ENCODE assay signal across 8 cellular contexts in the genomic region with DNA sequence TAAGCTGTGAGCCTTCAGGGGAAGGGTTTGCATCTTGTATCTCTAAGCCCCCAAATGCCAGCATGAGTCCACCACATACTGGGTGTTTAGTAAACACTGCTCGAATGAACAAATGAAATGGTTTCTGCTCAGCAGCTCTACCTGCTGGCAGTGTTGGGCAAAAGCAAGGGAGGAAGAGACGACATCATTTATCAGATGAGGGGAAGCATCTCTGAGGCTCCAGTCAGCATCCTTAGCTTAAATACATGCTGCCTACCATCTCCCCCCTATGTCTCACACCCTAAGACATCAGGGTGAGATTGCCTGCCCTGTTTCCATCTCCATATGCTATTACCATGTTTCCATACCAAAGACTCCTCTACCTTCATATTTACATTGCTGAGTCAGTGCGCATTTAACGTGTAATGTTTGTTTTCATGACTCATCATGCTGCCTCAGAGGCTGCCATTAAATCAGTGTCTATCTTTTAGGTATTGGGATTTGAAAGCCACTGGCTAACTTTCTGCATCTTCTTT.
A peak's percentile ranks its signal among the peaks of the same experiment; 100 is the strongest.
DNase-seq lines count a peak whose midpoint lies in the region; ATAC-seq, FAIRE-seq and TF ChIP-seq lines count a peak whose summit lies in the region.

No MANE protein-coding gene starts in this region.

- no peaks in the 10 kb centered on the region for H3F3A ChIP-seq in PC-9 (ENCODE audit: insufficient read depth, low read depth)

- no peaks in the 10 kb centered on the region for H3K36me3 Mint-ChIP-seq in Caco-2 (ENCODE audit: insufficient read depth, unreplicated experiment)

- WGBS in iPS DF 6.9 (ENCODE audit: insufficient coverage, insufficient read length) = no CpG with 5 or more reads among the region's 4 CpGs

- no peaks in the 10 kb centered on the region for H3K4me1 Mint-ChIP-seq in Caco-2 (ENCODE audit: low read depth, unreplicated experiment)

- H3K9me3 Mint-ChIP-seq in Caco-2 (ENCODE audit: unreplicated experiment) = peaks cover 6% of the 10 kb centered on the region

- no peak for FAIRE-seq in RCC 7860 (lab: Jason Lieb, UNC)

- intact Hi-C loops in Caco-2 (cut with micrococcal nuclease; ENCODE audit: unreplicated experiment) (loop anchor here (1.0 to 5.0 kb wide), 2 partner anchors 55 to 268 kb away; no protein-coding TSS in a partner anchor), PC-9 (cut with micrococcal nuclease; ENCODE audit: unreplicated experiment) (no loop called here)

- no peaks in the 10 kb centered on the region for H3K27me3 ChIP-seq in Caco-2 (replicated peaks; ENCODE audit: control insufficient read depth, insufficient read depth, low read length)
- H3K27me3 ChIP-seq in PC-9 (ENCODE audit: insufficient read depth, low read depth) = peaks cover 15% of the 10 kb centered on the region
- H3K27me3 ChIP-seq in iPS DF 6.9 (ENCODE audit: control insufficient read depth, insufficient read depth, low read length) = no peaks in the 10 kb centered on the region

- ATAC-seq in GM21737 (IDR thresholded peaks at IDR 0.05; ENCODE audit: unreplicated experiment) = no peak
- no peak for ATAC-seq in GM18868 (IDR thresholded peaks at IDR 0.05; ENCODE audit: unreplicated experiment)

- no peaks in the 10 kb centered on the region for H3K9me2 ChIP-seq in PC-9 (ENCODE audit: insufficient read depth)

- no peak overlapping the region for H3K27ac ChIP-seq in PC-9
- no peak overlapping the region for H3K27ac ChIP-seq in iPS DF 6.9 (ENCODE audit: low read length)

- H2AFZ ChIP-seq in PC-9 = no peak overlapping the region

- no peak overlapping the region for H3K4me2 ChIP-seq in PC-9

- no peaks in the 10 kb centered on the region for H4K20me1 ChIP-seq in PC-9 (ENCODE audit: insufficient read depth)

- H3K36me3 ChIP-seq in Caco-2 (ENCODE audit: control insufficient read depth, insufficient read depth, low read length) (no peaks in the 10 kb centered on the region), PC-9 (ENCODE audit: low read depth) (no peaks in the 10 kb centered on the region), iPS DF 6.9 (ENCODE audit: control insufficient read depth, insufficient read depth, low read length) (no peaks in the 10 kb centered on the region)

- H3K4me3 Mint-ChIP-seq in Caco-2 (ENCODE audit: unreplicated experiment) = no peak overlapping the region

- peaks cover 14% of the 10 kb centered on the region for H3K27me3 Mint-ChIP-seq in Caco-2 (ENCODE audit: insufficient read depth, unreplicated experiment)

- CTCF ChIA-PET in Caco-2 (lab: Charles Lee) (interaction anchor here (0.7 kb wide), 1 partner anchor 55 kb away, joined by 3 read pairs; no protein-coding TSS in a partner anchor), PC-9 (lab: Charles Lee) (no interaction called here)

- no TSS peak for BruUV-seq in Caco-2 (replicated peaks; lab: Mats Ljungman, UMichigan)
- BruUV-seq in PC-9 (replicated peaks; lab: Mats Ljungman, UMichigan) = no TSS peak

- in situ Hi-C loops in GM13977 (cut with MboI; ENCODE audit: low pct_unique_long_range_greater_than_20kb, low sequenced_read_pairs, unreplicated experiment) = no loop called here

- POLR2A ChIA-PET in Caco-2 (lab: Charles Lee) (no interaction called here), PC-9 (lab: Charles Lee; ENCODE audit: unreplicated experiment) (no interaction called here)

- 0 out of 2 replicates have a peak, but pooled peaks cover 6% of the 10 kb centered on the region for H3K4me1 ChIP-seq in Caco-2
- no peaks in the 10 kb centered on the region for H3K4me1 ChIP-seq in PC-9 (replicated peaks; ENCODE audit: insufficient read depth)
- peaks cover 6% of the 10 kb centered on the region; the same call in 1 of the 2 replicates for H3K4me1 ChIP-seq in iPS DF 6.9 (ENCODE audit: control insufficient read depth, insufficient read depth, low read length)

- H3K4me3 ChIP-seq in Caco-2 (ENCODE audit: low read depth, low read length) (no peak overlapping the region), PC-9 (no peak overlapping the region), iPS DF 6.9 (ENCODE audit: low read length) (no peak overlapping the region)

- H3K9me3 ChIP-seq in Caco-2 (no peaks in the 10 kb centered on the region), PC-9 (ENCODE audit: insufficient read depth, low read depth) (no peaks in the 10 kb centered on the region; the same call in 1 of the 2 replicates), iPS DF 6.9 (ENCODE audit: control insufficient read depth, insufficient read depth, low read length) (no peaks in the 10 kb centered on the region)

- TF ChIP-seq CTCF in Caco-2 (IDR thresholded peaks at IDR 0.05; ENCODE audit: insufficient read depth in 1 of 2, low read depth in 1 of 2, low read length in 1 of 2, severe bottlenecking in 1 of 2, unreplicated experiment in 1 of 2) = peak; percentile 52
- TF ChIP-seq CTCF in GM13977 (IDR thresholded peaks at IDR 0.05; ENCODE audit: extremely low read depth, insufficient read depth, missing control alignments) = peak; percentile 52
- TF ChIP-seq CTCF in PC-9 (conservative IDR thresholded peaks at IDR 0.05) = peak; percentile 45

- H3K79me2 ChIP-seq in PC-9 (ENCODE audit: low read depth) = no peaks in the 10 kb centered on the region

- H3K27ac Mint-ChIP-seq in Caco-2 (ENCODE audit: unreplicated experiment) = no peak overlapping the region

- DNase-seq in Caco-2 (peak in 1 of 2 experiments; percentile 27), GM13977 (ENCODE audit: low spot score) (peak; percentile 12), PC-9 (peak; percentile 0 to 50), iPS DF 6.9 (ENCODE audit: low read depth, low spot score) (peak; percentile 35), RCC 7860 (ENCODE audit: low spot score) (no peak), HCEC 1CT (no peak)

Comparison
In these comparisons a context has a peak if more than half of its experiments do, and no peak if none do; other contexts are left out.
1. DNase-seq: peak in GM13977 (single experiment), PC-9 (2 of 2) and iPS DF 6.9 (single experiment); none in RCC 7860 (single experiment) and HCEC 1CT (single experiment).
2. Peak in every context shown above with its lines, with median percentiles within 50 percentile points of each other: CTCF ChIP-seq.